ENCODE assay signal across 22 cellular contexts in the genomic region with DNA sequence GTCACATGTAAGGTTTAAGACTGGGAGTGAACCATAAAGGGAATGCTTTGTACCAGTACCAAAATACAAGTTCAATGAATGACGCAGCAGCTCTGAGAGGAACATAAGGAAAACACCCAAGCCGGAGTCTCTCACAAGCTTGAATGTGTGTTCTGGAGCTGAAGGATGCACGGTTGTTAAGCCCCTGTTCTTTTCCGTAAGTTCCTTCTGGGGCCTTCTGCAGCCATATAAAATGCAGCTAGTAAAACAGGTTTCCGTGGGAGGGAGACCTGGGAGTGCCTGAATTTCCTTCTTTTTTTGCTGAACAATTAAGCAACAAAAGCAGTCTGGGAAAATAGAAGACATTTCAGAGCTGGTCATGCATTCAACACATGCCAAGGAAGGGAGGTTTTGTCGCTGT.
DNase-seq lines count a peak whose midpoint lies in the region; ATAC-seq and TF ChIP-seq lines count a peak whose summit lies in the region.
"Had no signal": no experiment of that assay in that cellular context is flagged by ENCODE, and none has a peak within 500 bp of the region (broad histone marks: within the 10 kb centered on the region; RNA-seq: fewer than 3 reads in every experiment).

No MANE protein-coding gene starts in this region.

- H3K4me1 ChIP-seq in heart right ventricle: peaks cover 0 to 47% (median 7%) of the 10 kb centered on the region in 9 donors
- H3K4me1 ChIP-seq: BLaER1 treated with 17β-estradiol and CSF1 and Interleukin-3, amounts not matched to agents 10 nM and 100 nM had no signal

- TF ChIP-seq CTCF in heart right ventricle (IDR thresholded peaks at IDR 0.05) (no peak), nephron (IDR thresholded peaks at IDR 0.05; ENCODE audit: unreplicated experiment in 3 of 3) (no peak), type B pancreatic cell (conservative IDR thresholded peaks at IDR 0.05) (no peak)

- H3K27me3 Mint-ChIP-seq in nephron (ENCODE audit: low read depth) (no peaks in the 10 kb centered on the region), type B pancreatic cell (no peaks in the 10 kb centered on the region)
- H3K27me3 Mint-ChIP-seq in stimulated activated naive B cell treated with anti-CD40 and anti-IgM and Interleukin-4, amounts not matched to agents 10 μg/mL and 1 μg/mL and 100 μg/mL, for 72 hours: no peaks in the 10 kb centered on the region
- H3K27me3 Mint-ChIP-seq: activated naive CD8-positive, alpha-beta T cell treated with anti-CD3 and anti-CD28 coated beads, Interleukin-2, amount 10 ng/mL, durations not matched to agents 7 days and 5 days had no signal

- H3K4me3 ChIP-seq in heart right ventricle: peak overlapping the region in 2 of 10 donors; percentile 1 to 6
- H3K4me3 ChIP-seq: BLaER1 treated with 17β-estradiol and CSF1 and Interleukin-3, amounts not matched to agents 10 nM and 100 nM; tibial nerve had no signal

- H3K27me3 ChIP-seq in heart right ventricle: no peaks in the 10 kb centered on the region
- H3K27me3 ChIP-seq: BLaER1 treated with 17β-estradiol and CSF1 and Interleukin-3, amounts not matched to agents 10 nM and 100 nM; tibial nerve had no signal

- H3K27ac Mint-ChIP-seq in nephron (peak overlapping the region; percentile 76 to 91 (median 77)), type B pancreatic cell (peak overlapping the region; percentile 17)
- H3K27ac Mint-ChIP-seq in stimulated activated naive B cell treated with anti-CD40 and anti-IgM and Interleukin-4, amounts not matched to agents 10 μg/mL and 1 μg/mL and 100 μg/mL, for 72 hours: no peak overlapping the region
- H3K27ac Mint-ChIP-seq: activated CD8-positive, alpha-beta T cell treated with anti-CD3 and anti-CD28 coated beads for 36 hours; activated naive CD8-positive, alpha-beta T cell treated with anti-CD3 and anti-CD28 coated beads, Interleukin-2, amount 10 ng/mL, durations not matched to agents 7 days and 5 days; activated T-cell treated with anti-CD3 and anti-CD28 coated beads, Interleukin-2, amount 50 U/mL, for 72 hours had no signal

- no peaks in the 10 kb centered on the region for H3K9me3 ChIP-seq in heart right ventricle
- H3K9me3 ChIP-seq: BLaER1 treated with 17β-estradiol and CSF1 and Interleukin-3, amounts not matched to agents 10 nM and 100 nM; tibial nerve had no signal

- H3K36me3 Mint-ChIP-seq in nephron (ENCODE audit: low read depth) (no peaks in the 10 kb centered on the region), type B pancreatic cell (no peaks in the 10 kb centered on the region)
- no peaks in the 10 kb centered on the region for H3K36me3 Mint-ChIP-seq in stimulated activated naive B cell treated with anti-CD40 and anti-IgM and Interleukin-4, amounts not matched to agents 10 μg/mL and 1 μg/mL and 100 μg/mL, for 72 hours
- H3K36me3 Mint-ChIP-seq: activated naive CD8-positive, alpha-beta T cell treated with anti-CD3 and anti-CD28 coated beads, Interleukin-2, amount 10 ng/mL, durations not matched to agents 7 days and 5 days had no signal

- H3K4me1 Mint-ChIP-seq in nephron: peaks cover 10% of the 10 kb centered on the region
- H3K4me1 Mint-ChIP-seq in type B pancreatic cell (ENCODE audit: unreplicated experiment): no peaks in the 10 kb centered on the region
- no peaks in the 10 kb centered on the region for H3K4me1 Mint-ChIP-seq in stimulated activated naive B cell treated with anti-CD40 and anti-IgM and Interleukin-4, amounts not matched to agents 10 μg/mL and 1 μg/mL and 100 μg/mL, for 72 hours
- H3K4me1 Mint-ChIP-seq: activated naive CD8-positive, alpha-beta T cell treated with anti-CD3 and anti-CD28 coated beads, Interleukin-2, amount 10 ng/mL, durations not matched to agents 7 days and 5 days had no signal

- peak overlapping the region in 9 of 10 donors; percentile 32 to 82 (median 63) for H3K27ac ChIP-seq in heart right ventricle
- H3K27ac ChIP-seq: 22Rv1; BLaER1 treated with 17β-estradiol and CSF1 and Interleukin-3, amounts not matched to agents 10 nM and 100 nM; tibial nerve; WERI-Rb-1 had no signal

- H3K36me3 ChIP-seq in heart right ventricle: no peaks in the 10 kb centered on the region
- H3K36me3 ChIP-seq: BLaER1 treated with 17β-estradiol and CSF1 and Interleukin-3, amounts not matched to agents 10 nM and 100 nM; tibial nerve; WERI-Rb-1 had no signal

- intact Hi-C loops in heart right ventricle (cut with DNase I): loop anchor here in 1 of 10 donors (2.0 to 10.0 kb wide), 2 partner anchors 72 to 108 kb away; no protein-coding TSS in a partner anchor

- peak; percentile 53 to 89 (median 77) for ATAC-seq in heart right ventricle
- no peak for ATAC-seq in stimulated activated naive B cell treated with anti-CD40 and anti-IgM and Interleukin-4, amounts not matched to agents 10 μg/mL and 1 μg/mL and 100 μg/mL, for 72 hours (replicated peaks)
- ATAC-seq: activated CD8-positive, alpha-beta T cell treated with anti-CD3 and anti-CD28 coated beads for 36 hours; activated T-cell treated with anti-CD3 and anti-CD28 coated beads, Interleukin-2, amount 50 U/mL, for 72 hours had no signal

- H3K9me3 Mint-ChIP-seq in nephron: no peaks in the 10 kb centered on the region
- peaks cover 8% of the 10 kb centered on the region for H3K9me3 Mint-ChIP-seq in type B pancreatic cell
- no peaks in the 10 kb centered on the region for H3K9me3 Mint-ChIP-seq in stimulated activated naive B cell treated with anti-CD40 and anti-IgM and Interleukin-4, amounts not matched to agents 10 μg/mL and 1 μg/mL and 100 μg/mL, for 72 hours
- H3K9me3 Mint-ChIP-seq: activated CD8-positive, alpha-beta T cell treated with anti-CD3 and anti-CD28 coated beads for 36 hours; activated naive CD8-positive, alpha-beta T cell treated with anti-CD3 and anti-CD28 coated beads, Interleukin-2, amount 10 ng/mL, durations not matched to agents 7 days and 5 days; activated T-cell treated with anti-CD3 and anti-CD28 coated beads, Interleukin-2, amount 50 U/mL, for 72 hours had no signal

- peak; percentile 7 for DNase-seq in NCI-H82 (lab: John Stamatoyannopoulos, UW)
- DNase-seq in NCI-H82 treated with DMSO at 0.1 percent for 48 hours (lab: John Stamatoyannopoulos, UW; ENCODE audit: unreplicated experiment): no peak
- peak in 1 of 2 donors; percentile 13 for DNase-seq in heart right ventricle
- no peak for DNase-seq in type B pancreatic cell (ENCODE audit: extremely low spot score, unreplicated experiment)
- no peak for DNase-seq in ecto neural progenitor cell (ENCODE audit: low spot score)
- no peak for DNase-seq in mesenteric fat pad (ENCODE audit: low spot score)
- DNase-seq in stimulated activated naive B cell treated with anti-CD40 and anti-IgM and Interleukin-4, amounts not matched to agents 10 μg/mL and 1 μg/mL and 100 μg/mL, for 72 hours: no peak
- DNase-seq: activated CD8-positive, alpha-beta T cell treated with anti-CD3 and anti-CD28 coated beads for 36 hours; activated naive CD8-positive, alpha-beta T cell treated with anti-CD3 and anti-CD28 coated beads, Interleukin-2, amount 10 ng/mL, durations not matched to agents 7 days and 5 days; activated T-cell treated with anti-CD3 and anti-CD28 coated beads, Interleukin-2, amount 50 U/mL, for 72 hours; DMS53; effector CD8-positive, alpha-beta T cell; IMR-90; mesenchymal stem cell; NCI-H2107; nucleus accumbens; SW 1271; WERI-Rb-1 had no signal

- H3K4me3 Mint-ChIP-seq in nephron (no peak overlapping the region), type B pancreatic cell (peak overlapping the region; percentile 44)
- H3K4me3 Mint-ChIP-seq in stimulated activated naive B cell treated with anti-CD40 and anti-IgM and Interleukin-4, amounts not matched to agents 10 μg/mL and 1 μg/mL and 100 μg/mL, for 72 hours: no peak overlapping the region
- H3K4me3 Mint-ChIP-seq: activated CD8-positive, alpha-beta T cell treated with anti-CD3 and anti-CD28 coated beads for 36 hours; activated naive CD8-positive, alpha-beta T cell treated with anti-CD3 and anti-CD28 coated beads, Interleukin-2, amount 10 ng/mL, durations not matched to agents 7 days and 5 days; activated T-cell treated with anti-CD3 and anti-CD28 coated beads, Interleukin-2, amount 50 U/mL, for 72 hours had no signal

- 66 to 68% methylated on average over 6 of the region's 6 CpGs for WGBS in heart right ventricle, 2 donors

Comparison
In these comparisons a context has a peak if more than half of its experiments do, and no peak if none do; other contexts are left out.
1. ATAC-seq: peak in heart right ventricle (8 of 8); none in stimulated activated naive B cell treated with anti-CD40 and anti-IgM and Interleukin-4, amounts not matched to agents 10 μg/mL and 1 μg/mL and 100 μg/mL, for 72 hours (0 of 2).